In genomic region chr16:84559311-84559932, GRCh38 we compare ENCODE assay signal across 18 cellular contexts. TPM values are rescaled to one million over a fixed set of nuclear protein-coding genes. Genes with fewer than 3 reads are reported as not detected.
DNase-seq lines count a peak whose midpoint lies in the region; ATAC-seq and FAIRE-seq lines count a peak whose summit lies in the region.
"Had no signal": no experiment of that assay in that cellular context is flagged by ENCODE, and none has a peak within 500 bp of the region (broad histone marks: within the 10 kb centered on the region; RNA-seq: fewer than 3 reads in every experiment).

No MANE protein-coding gene starts in this region.

- no peak for DNase-seq in activated CD4-positive, alpha-beta T cell treated with anti-CD3 and anti-CD28 coated beads, Interleukin-2, amount 10 ng/mL, durations not matched to agents 7 days and 5 days
- no peak for DNase-seq in activated CD4-positive, alpha-beta T cell treated with anti-CD3 and anti-CD28 coated beads, Interleukin-2, amount 50 U/mL, for 48 hours
- DNase-seq in NCI-H2107 treated with DMSO at 0.1 percent for 48 hours (lab: John Stamatoyannopoulos, UW; ENCODE audit: unreplicated experiment) (peak; percentile 82), NCI-H1048 (lab: John Stamatoyannopoulos, UW) (no peak), hepatic stellate cell (ENCODE audit: low spot score) (no peak), urothelium cell line (ENCODE audit: low spot score) (no peak)
- DNase-seq in stimulated activated naive B cell treated with anti-CD40 and anti-IgM and Interleukin-4, amounts not matched to agents 10 μg/mL and 1 μg/mL and 100 μg/mL, for 72 hours = no peak
- DNase-seq: ACHN; activated naive CD4-positive, alpha-beta T cell treated with anti-CD3 and anti-CD28 coated beads for 36 hours; foreskin fibroblast; GF-D8; immature natural killer cell; mesenchymal stem cell; occipital lobe; stimulated activated CD4-positive, alpha-beta T cell treated with anti-CD3 and anti-CD28 coated beads, Interleukin-4, amount 100 ng/mL, for 24 hours had no signal

- H3K27me3 Mint-ChIP-seq in activated CD4-positive, alpha-beta T cell treated with anti-CD3 and anti-CD28 coated beads, Interleukin-2, amount 10 ng/mL, durations not matched to agents 7 days and 5 days = peaks cover 4% of the 10 kb centered on the region
- no peaks in the 10 kb centered on the region for H3K27me3 Mint-ChIP-seq in stimulated activated naive B cell treated with anti-CD40 and anti-IgM and Interleukin-4, amounts not matched to agents 10 μg/mL and 1 μg/mL and 100 μg/mL, for 72 hours

- H3K36me3 Mint-ChIP-seq in activated CD4-positive, alpha-beta T cell treated with anti-CD3 and anti-CD28 coated beads, Interleukin-2, amount 10 ng/mL, durations not matched to agents 7 days and 5 days (ENCODE audit: low read depth) = peaks cover 22% of the 10 kb centered on the region
- H3K36me3 Mint-ChIP-seq in stimulated activated naive B cell treated with anti-CD40 and anti-IgM and Interleukin-4, amounts not matched to agents 10 μg/mL and 1 μg/mL and 100 μg/mL, for 72 hours = peaks cover 21 to 31% of the 10 kb centered on the region in 2 donors

- H3K4me1 Mint-ChIP-seq in activated CD4-positive, alpha-beta T cell treated with anti-CD3 and anti-CD28 coated beads, Interleukin-2, amount 10 ng/mL, durations not matched to agents 7 days and 5 days = peaks cover 14% of the 10 kb centered on the region
- peaks cover 25 to 39% of the 10 kb centered on the region in 2 donors for H3K4me1 Mint-ChIP-seq in stimulated activated naive B cell treated with anti-CD40 and anti-IgM and Interleukin-4, amounts not matched to agents 10 μg/mL and 1 μg/mL and 100 μg/mL, for 72 hours

- no peak overlapping the region for H3K4me3 Mint-ChIP-seq in activated CD4-positive, alpha-beta T cell treated with anti-CD3 and anti-CD28 coated beads, Interleukin-2, amount 10 ng/mL, durations not matched to agents 7 days and 5 days
- H3K4me3 Mint-ChIP-seq in stimulated activated naive B cell treated with anti-CD40 and anti-IgM and Interleukin-4, amounts not matched to agents 10 μg/mL and 1 μg/mL and 100 μg/mL, for 72 hours = peak overlapping the region in 1 of 2 donors; percentile 27
- H3K4me3 Mint-ChIP-seq: activated naive CD4-positive, alpha-beta T cell treated with anti-CD3 and anti-CD28 coated beads for 36 hours; immature natural killer cell had no signal

- H3K27ac Mint-ChIP-seq in activated CD4-positive, alpha-beta T cell treated with anti-CD3 and anti-CD28 coated beads, Interleukin-2, amount 10 ng/mL, durations not matched to agents 7 days and 5 days = peak overlapping the region; percentile 31
- H3K27ac Mint-ChIP-seq in stimulated activated naive B cell treated with anti-CD40 and anti-IgM and Interleukin-4, amounts not matched to agents 10 μg/mL and 1 μg/mL and 100 μg/mL, for 72 hours = peak overlapping the region; percentile 16

- POLR2A ChIA-PET in activated CD4-positive, alpha-beta T cell treated with anti-CD3 and anti-CD28 coated beads, Interleukin-2, amount 10 ng/mL, durations not matched to agents 7 days and 5 days (lab: Charles Lee) = no interaction called here

- ATAC-seq in esophagus mucosa = peak; percentile 24
- ATAC-seq in stimulated activated naive B cell treated with anti-CD40 and anti-IgM and Interleukin-4, amounts not matched to agents 10 μg/mL and 1 μg/mL and 100 μg/mL, for 72 hours (replicated peaks) = no peak
- ATAC-seq: sciatic nerve had no signal

- CTCF ChIA-PET in activated CD4-positive, alpha-beta T cell treated with anti-CD3 and anti-CD28 coated beads, Interleukin-2, amount 10 ng/mL, durations not matched to agents 7 days and 5 days (lab: Charles Lee) = interaction anchor here (0.6 to 1.2 kb wide), 2 partner anchors 26 to 53 kb away, joined by 3 to 5 read pairs; no protein-coding TSS in a partner anchor

- no peak for FAIRE-seq in urothelium cell line (lab: Jason Lieb, UNC)
- FAIRE-seq: bronchial epithelial cell had no signal

- no peaks in the 10 kb centered on the region for H3K9me3 Mint-ChIP-seq in activated CD4-positive, alpha-beta T cell treated with anti-CD3 and anti-CD28 coated beads, Interleukin-2, amount 10 ng/mL, durations not matched to agents 7 days and 5 days
- H3K9me3 Mint-ChIP-seq in stimulated activated naive B cell treated with anti-CD40 and anti-IgM and Interleukin-4, amounts not matched to agents 10 μg/mL and 1 μg/mL and 100 μg/mL, for 72 hours = peaks cover 0 to 2% of the 10 kb centered on the region in 2 donors
- H3K9me3 Mint-ChIP-seq: activated naive CD4-positive, alpha-beta T cell treated with anti-CD3 and anti-CD28 coated beads for 36 hours; immature natural killer cell had no signal

RNA-seq across cellular contexts. Expression of gene MEAK7, which starts 55.0 kb away (rescaled TPM):
- total RNA-seq in activated CD4-positive, alpha-beta T cell treated with anti-CD3 and anti-CD28 coated beads, Interleukin-2, amount 10 ng/mL, durations not matched to agents 7 days and 5 days = 1 to 10 TPM; 8.8 to 10.0 TPM
- total RNA-seq in esophagus mucosa = 58.3 TPM

RNA-seq across cellular contexts. Expression of gene COTL1, which starts 58.5 kb away (rescaled TPM):
- 100 to 1,000 TPM; 780 to 845 TPM for total RNA-seq in activated CD4-positive, alpha-beta T cell treated with anti-CD3 and anti-CD28 coated beads, Interleukin-2, amount 10 ng/mL, durations not matched to agents 7 days and 5 days
- total RNA-seq in esophagus mucosa = 16.3 TPM

Comparison
In these comparisons a context has a peak if more than half of its experiments do, and no peak if none do; other contexts are left out.
1. RNA of gene COTL1, which starts 58.5 kb away (total RNA-seq): 780 to 845 TPM in activated CD4-positive, alpha-beta T cell treated with anti-CD3 and anti-CD28 coated beads, Interleukin-2, amount 10 ng/mL, durations not matched to agents 7 days and 5 days; 16.3 TPM in esophagus mucosa (single experiment); every median in the first group is over 10 times any median in the second.